ENCODE assay signal across 10 cellular contexts in the genomic region with DNA sequence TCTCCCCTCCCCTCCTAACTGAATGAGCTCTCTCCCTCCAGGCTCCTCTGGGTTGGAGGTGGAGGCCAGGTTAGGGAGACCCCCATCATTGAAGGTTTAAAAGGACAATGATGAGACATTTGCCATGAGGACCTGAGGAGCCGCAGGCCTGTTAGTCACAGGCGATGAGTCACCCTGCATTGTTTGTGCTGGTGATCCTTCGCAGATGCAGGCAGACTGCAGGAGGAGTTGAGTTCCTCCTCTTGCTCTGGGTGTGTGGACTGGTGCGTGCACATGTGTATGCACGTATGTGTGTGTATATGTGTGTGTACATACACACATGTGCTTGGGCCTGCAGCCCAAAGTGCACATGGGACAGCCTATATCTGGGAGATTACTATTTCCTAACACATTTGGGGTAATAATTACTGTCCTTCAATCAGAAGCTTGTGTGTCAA. TPM values are rescaled to one million over a fixed set of nuclear protein-coding genes. Genes with fewer than 3 reads are reported as not detected.
DNase-seq lines count a peak whose midpoint lies in the region; ATAC-seq and TF ChIP-seq lines count a peak whose summit lies in the region.
"Had no signal": no experiment of that assay in that cellular context is flagged by ENCODE, and none has a peak within 500 bp of the region (broad histone marks: within the 10 kb centered on the region; RNA-seq: fewer than 3 reads in every experiment).

No MANE protein-coding gene starts in this region.

- peak in 3 of 4 donors; percentile 71 to 79 (median 79) for ATAC-seq in heart left ventricle
- ATAC-seq in HG02885 (IDR thresholded peaks at IDR 0.05; ENCODE audit: poor library complexity, unreplicated experiment): no peak
- ATAC-seq in HG03442 (IDR thresholded peaks at IDR 0.05; ENCODE audit: unreplicated experiment): no peak

- no peaks in the 10 kb centered on the region for H4K20me1 ChIP-seq in Karpas-422 (ENCODE audit: insufficient read depth, low read depth, low read length)

- no peak overlapping the region for H3K4me3 ChIP-seq in heart left ventricle
- no peak overlapping the region for H3K4me3 ChIP-seq in skeletal muscle tissue (ENCODE audit: low read length in 3 of 3)
- H3K4me3 ChIP-seq in Karpas-422 (ENCODE audit: low read length): no peak overlapping the region
- H3K4me3 ChIP-seq: thyroid gland had no signal

- TF ChIP-seq CTCF in heart left ventricle (IDR thresholded peaks at IDR 0.05): no peak

- H2AFZ ChIP-seq in Karpas-422 (ENCODE audit: low read length): no peak overlapping the region

- no peaks in the 10 kb centered on the region for H3K36me3 ChIP-seq in heart left ventricle
- H3K36me3 ChIP-seq in skeletal muscle tissue (ENCODE audit: control insufficient read depth in 3 of 3, insufficient read depth in 3 of 3, low read length in 3 of 3): no peaks in the 10 kb centered on the region
- no peaks in the 10 kb centered on the region for H3K36me3 ChIP-seq in Karpas-422 (ENCODE audit: insufficient read depth, low read length)
- H3K36me3 ChIP-seq: thyroid gland had no signal

- no peak for TF ChIP-seq POLR2A in heart left ventricle (IDR thresholded peaks at IDR 0.05)

- DNase-seq in ACHN (peak; percentile 88), HPDE6-E6E7 (ENCODE audit: extremely low spot score) (peak; percentile 99), heart left ventricle (peak in 4 of 5 donors; percentile 61 to 85 (median 73)), Karpas-422 (no peak)
- peak; percentile 35 for DNase-seq in activated T-cell treated with anti-CD3 and anti-CD28 coated beads, Interleukin-2, amount 50 U/mL, for 24 hours

- no peaks in the 10 kb centered on the region for H3K9me2 ChIP-seq in Karpas-422 (replicated peaks; ENCODE audit: insufficient read depth, low read length)

- intact Hi-C loops in heart left ventricle (cut with DNase I): loop anchor here in 6 of 10 donors (2.0 to 5.0 kb wide), 5 partner anchors 19 to 66 kb away; no protein-coding TSS in a partner anchor

- H3K4me3 Mint-ChIP-seq in activated T-cell treated with anti-CD3 and anti-CD28 coated beads, Interleukin-2, amount 50 U/mL, for 24 hours: no peak overlapping the region
- H3K4me3 Mint-ChIP-seq: activated naive CD8-positive, alpha-beta T cell had no signal

- in situ Hi-C loops in ACHN (cut with HindIII; ENCODE audit: low pct_ligation_motif_present, low pct_unique_long_range_greater_than_20kb, low sequenced_read_pairs): no loop called here

- H3K9me3 Mint-ChIP-seq in activated T-cell treated with anti-CD3 and anti-CD28 coated beads, Interleukin-2, amount 50 U/mL, for 24 hours: no peaks in the 10 kb centered on the region

- WGBS in heart left ventricle, 4 donors: 38 to 67% (median 63%) methylated on average over 4 to 5 of the region's 5 CpGs

- no peaks in the 10 kb centered on the region for H3K79me2 ChIP-seq in Karpas-422 (ENCODE audit: low read length)

- H3K4me1 ChIP-seq in heart left ventricle: peaks cover 4 to 73% (median 43%) of the 10 kb centered on the region in 12 donors
- peaks cover 36 to 47% (median 42%) of the 10 kb centered on the region in 3 donors for H3K4me1 ChIP-seq in skeletal muscle tissue (ENCODE audit: control insufficient read depth in 3 of 3, insufficient read depth in 3 of 3, low read length in 3 of 3)
- H3K4me1 ChIP-seq in Karpas-422 (ENCODE audit: low read length): no peaks in the 10 kb centered on the region

- H3K9ac ChIP-seq in skeletal muscle tissue (ENCODE audit: low read depth in 1 of 3, low read length in 3 of 3): no peak overlapping the region
- H3K9ac ChIP-seq in Karpas-422 (ENCODE audit: low read length): no peak overlapping the region

- no peak overlapping the region for H3K27ac Mint-ChIP-seq in activated T-cell treated with anti-CD3 and anti-CD28 coated beads, Interleukin-2, amount 50 U/mL, for 24 hours
- H3K27ac Mint-ChIP-seq: activated naive CD8-positive, alpha-beta T cell had no signal

- H3K4me1 Mint-ChIP-seq in activated T-cell treated with anti-CD3 and anti-CD28 coated beads, Interleukin-2, amount 50 U/mL, for 24 hours (ENCODE audit: low read depth): peaks cover 1% of the 10 kb centered on the region

- no peaks in the 10 kb centered on the region for H3K9me3 ChIP-seq in heart left ventricle
- no peaks in the 10 kb centered on the region for H3K9me3 ChIP-seq in skeletal muscle tissue (ENCODE audit: control insufficient read depth in 3 of 3, low read length in 3 of 3)
- no peaks in the 10 kb centered on the region for H3K9me3 ChIP-seq in Karpas-422 (ENCODE audit: low read length)
- H3K9me3 ChIP-seq: thyroid gland had no signal

- H3K4me2 ChIP-seq in Karpas-422 (ENCODE audit: low read depth, low read length, poor library complexity, severe bottlenecking): no peak overlapping the region

- H3K27ac ChIP-seq in heart left ventricle (peak overlapping the region in 11 of 12 donors; percentile 35 to 78 (median 62)), skeletal muscle tissue (ENCODE audit: low read depth, low read length) (peak overlapping the region; percentile 56), Karpas-422 (ENCODE audit: low read length) (no peak overlapping the region)

- peaks cover 31% of the 10 kb centered on the region for H3K27me3 Mint-ChIP-seq in activated T-cell treated with anti-CD3 and anti-CD28 coated beads, Interleukin-2, amount 50 U/mL, for 24 hours

- H3K36me3 Mint-ChIP-seq in activated T-cell treated with anti-CD3 and anti-CD28 coated beads, Interleukin-2, amount 50 U/mL, for 24 hours (ENCODE audit: low read depth): no peaks in the 10 kb centered on the region
- H3K36me3 Mint-ChIP-seq: activated naive CD8-positive, alpha-beta T cell had no signal

- no peaks in the 10 kb centered on the region for H3K27me3 ChIP-seq in heart left ventricle
- H3K27me3 ChIP-seq in skeletal muscle tissue (ENCODE audit: control insufficient read depth in 3 of 3, insufficient read depth in 3 of 3, low read length in 3 of 3): no peaks in the 10 kb centered on the region
- no peaks in the 10 kb centered on the region for H3K27me3 ChIP-seq in Karpas-422 (ENCODE audit: low read length)
- H3K27me3 ChIP-seq: thyroid gland had no signal

RNA-seq across cellular contexts. Expression of gene MCFD2, which starts 42.0 kb away (rescaled TPM):
- 10 to 100 TPM; 47.4 to 88.8 (median 63.4) TPM for total RNA-seq in heart left ventricle
- polyA plus RNA-seq in heart left ventricle: 100 to 1,000 TPM in 1 of 2 donors, 10 to 100 TPM in 1; 16.1 to 113 TPM
- 36.0 TPM for total RNA-seq in skeletal muscle tissue
- 37.8 and 47.6 TPM in 2 replicates for total RNA-seq in Karpas-422 (2014; rRNA removed; shearing (Covaris generic); ENCODE audit: low replicate concordance)

Comparison
In these comparisons a context has a peak if more than half of its experiments do, and no peak if none do; other contexts are left out.
1. ATAC-seq: peak in heart left ventricle (3 of 4); none in HG02885 (single experiment) and HG03442 (single experiment).